20 cellular contexts compared by ENCODE assay signal in genomic region chr12:105510526-105510925, GRCh38.
"Had no signal": no experiment of that assay in that cellular context is flagged by ENCODE, and none has a peak within 500 bp of the region (broad histone marks: within the 10 kb centered on the region; RNA-seq: fewer than 3 reads in every experiment).

No MANE protein-coding gene starts in this region.

- DNase-seq: colonic mucosa; cortex of kidney; effector CD8-positive, alpha-beta T cell; effector memory CD8-positive, alpha-beta T cell; endodermal cell; erythroblast; foreskin keratinocyte; glutamatergic neuron; head of caudate nucleus; heart right ventricle; hippocampal formation; left cardiac atrium; left lung; left ventricle myocardium superior; lower lobe of right lung; mesenchymal stem cell; mucosa of descending colon; naive B cell had no signal

- ATAC-seq: effector memory CD8-positive, alpha-beta T cell; esophagus mucosa; foreskin keratinocyte; heart right ventricle; left cardiac atrium; left lung; left ventricle myocardium superior; lower lobe of right lung; mucosa of descending colon had no signal

- H3K9me3 ChIP-seq: colonic mucosa, heart right ventricle, left lung, lower lobe of right lung, mucosa of descending colon had no signal

- H3K27me3 ChIP-seq: colonic mucosa, heart right ventricle, left lung had no signal

- H3K27ac ChIP-seq: colonic mucosa, epithelial cell of prostate, foreskin keratinocyte, heart right ventricle, left lung, lower lobe of right lung had no signal

- H3K4me3 ChIP-seq: colonic mucosa, heart right ventricle, left lung, lower lobe of right lung, mucosa of descending colon had no signal

- H3K4me1 ChIP-seq: colonic mucosa, heart right ventricle, left lung, lower lobe of right lung had no signal

- H3K36me3 ChIP-seq: colonic mucosa, heart right ventricle, left lung, lower lobe of right lung had no signal
